Comparison of ENCODE assay signal across 1 cellular context in genomic region chr12:125092108-125092871, GRCh38.
TF ChIP-seq lines count a peak whose summit lies in the region.

No MANE protein-coding gene starts in this region.

TF ChIP-seq in IMR-90, 13 proteins besides CTCF, POLR2A, EP300 and RAD21:
- TF ChIP-seq RFX5 (IDR thresholded peaks at IDR 0.05; ENCODE audit: low read depth, low read length) (no peak), NFE2L2 (IDR thresholded peaks at IDR 0.05; ENCODE audit: low read depth, low read length) (no peak), BHLHE40 (IDR thresholded peaks at IDR 0.05; ENCODE audit: low read depth, low read length) (no peak), SMC3 (IDR thresholded peaks at IDR 0.05; ENCODE audit: low read depth, low read length) (no peak), CEBPB (IDR thresholded peaks at IDR 0.05; ENCODE audit: low read depth, low read length) (no peak), RCOR1 (IDR thresholded peaks at IDR 0.05; ENCODE audit: insufficient replicate concordance, low read length) (no peak), MAZ (IDR thresholded peaks at IDR 0.05; ENCODE audit: borderline replicate concordance, low read depth, low read length) (no peak), CHD1 (IDR thresholded peaks at IDR 0.05; ENCODE audit: low read depth, low read length) (no peak), ELK1 (IDR thresholded peaks at IDR 0.05; ENCODE audit: borderline replicate concordance, low read depth, low read length) (no peak), FOS (IDR thresholded peaks at IDR 0.05; ENCODE audit: low read depth, low read length) (no peak), MAFK (IDR thresholded peaks at IDR 0.05; ENCODE audit: low read depth, low read length) (no peak), MXI1 (IDR thresholded peaks at IDR 0.05; ENCODE audit: borderline replicate concordance, low read depth, low read length) (no peak)
- TF ChIP-seq, protein P1, sequence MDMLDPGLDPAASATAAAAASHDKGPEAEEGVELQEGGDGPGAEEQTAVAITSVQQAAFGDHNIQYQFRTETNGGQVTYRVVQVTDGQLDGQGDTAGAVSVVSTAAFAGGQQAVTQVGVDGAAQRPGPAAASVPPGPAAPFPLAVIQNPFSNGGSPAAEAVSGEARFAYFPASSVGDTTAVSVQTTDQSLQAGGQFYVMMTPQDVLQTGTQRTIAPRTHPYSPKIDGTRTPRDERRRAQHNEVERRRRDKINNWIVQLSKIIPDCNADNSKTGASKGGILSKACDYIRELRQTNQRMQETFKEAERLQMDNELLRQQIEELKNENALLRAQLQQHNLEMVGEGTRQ (IDR thresholded peaks at IDR 0.05; ENCODE audit: low read depth, low read length): no peak
